Comparison of ENCODE assay signal across 25 cellular contexts in the genomic region with DNA sequence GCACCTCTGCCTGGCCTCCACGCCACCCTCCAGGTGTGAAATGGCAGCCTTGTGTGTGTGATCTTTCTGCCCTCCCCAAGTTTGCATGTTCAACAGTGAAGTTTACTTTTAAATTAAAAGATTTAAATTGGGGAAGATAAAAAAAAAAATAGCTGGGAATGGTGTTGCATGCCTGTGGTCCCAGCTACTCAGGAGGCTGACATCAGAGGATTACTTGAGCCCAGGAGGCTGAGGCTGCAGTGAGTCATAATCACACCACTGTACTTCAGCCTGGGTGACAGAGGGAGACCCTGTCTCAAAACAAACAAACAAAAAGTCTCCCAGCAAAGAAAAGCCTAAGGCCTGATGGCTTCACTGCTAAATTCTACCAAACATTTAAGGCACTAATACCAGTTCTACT. TPM values are rescaled to one million over a fixed set of nuclear protein-coding genes. Genes with fewer than 3 reads are reported as not detected.
DNase-seq lines count a peak whose midpoint lies in the region; ATAC-seq, FAIRE-seq and TF ChIP-seq lines count a peak whose summit lies in the region.
"Had no signal": no experiment of that assay in that cellular context is flagged by ENCODE, and none has a peak within 500 bp of the region (broad histone marks: within the 10 kb centered on the region; RNA-seq: fewer than 3 reads in every experiment).

No MANE protein-coding gene starts in this region.

- H3K79me2 ChIP-seq in smooth muscle cell (ENCODE audit: low read depth): no peaks in the 10 kb centered on the region

- H3K27ac ChIP-seq in smooth muscle cell (ENCODE audit: low read depth): peak overlapping the region; percentile 77
- H3K27ac ChIP-seq: prostate gland, thoracic aorta had no signal

- no peaks in the 10 kb centered on the region for H3K9me3 ChIP-seq in smooth muscle cell (replicated peaks; ENCODE audit: low read depth)
- H3K9me3 ChIP-seq: prostate gland, thoracic aorta had no signal

- DNase-seq in H54 (ENCODE audit: insufficient read length, low spot score): no peak
- DNase-seq in RPMI7951 (ENCODE audit: low read depth): peak; percentile 3
- DNase-seq in fibroblast of mammary gland (ENCODE audit: low read depth): peak; percentile 1
- no peak for DNase-seq in smooth muscle cell (lab: John Stamatoyannopoulos, UW; ENCODE audit: unreplicated experiment)
- no peak for DNase-seq in HEK293T (ENCODE audit: extremely low spot score)
- no peak for DNase-seq in nucleus accumbens (lab: John Stamatoyannopoulos, UW)
- DNase-seq: activated CD4-positive, CD25-positive, alpha-beta regulatory T cell treated with anti-CD3 and anti-CD28 coated beads, Interleukin-2, amount 50 U/mL, for 72 hours; activated CD8-positive, alpha-beta T cell treated with anti-CD3 and anti-CD28 coated beads for 36 hours; activated gamma-delta T cell; activated naive CD8-positive, alpha-beta T cell treated with anti-CD3 and anti-CD28 coated beads, Interleukin-2, amount 50 U/mL, for 24 hours; activated T-cell treated with anti-CD3 and anti-CD28 coated beads for 4 hours; CD4-positive, alpha-beta memory T cell; MV-4-11; NCI-H1694; NCI-H2171 treated with DMSO at 0.1 percent for 48 hours; NCI-H526; stimulated activated CD4-positive, alpha-beta T cell treated with anti-CD3 and anti-CD28 coated beads, Interleukin-4, amount 100 ng/mL, for 1 hour; stimulated activated naive CD4-positive, alpha-beta T cell treated with Interleukin-2 at 50 U/mL for 16 hours had no signal

- CTCF ChIA-PET in HEK293T (lab: Yijun Ruan, JAX): no interaction called here

- no peaks in the 10 kb centered on the region for H3K36me3 ChIP-seq in smooth muscle cell (ENCODE audit: low read depth)
- H3K36me3 ChIP-seq: prostate gland, thoracic aorta had no signal

- TF ChIP-seq POLR2A in H54 (IDR thresholded peaks at IDR 0.05; ENCODE audit: low read depth, low read length): no peak

- H3K27me3 ChIP-seq in smooth muscle cell (ENCODE audit: low read depth): no peaks in the 10 kb centered on the region

- WGBS in smooth muscle cell (ENCODE audit: low lambda C conversion rate): 100% methylated on average over 1 of the region's 1 CpG

- ATAC-seq in HG03025 (IDR thresholded peaks at IDR 0.05; ENCODE audit: low FRiP score, unreplicated experiment): no peak
- ATAC-seq: activated CD8-positive, alpha-beta T cell treated with anti-CD3 and anti-CD28 coated beads for 36 hours; activated naive CD8-positive, alpha-beta T cell treated with anti-CD3 and anti-CD28 coated beads, Interleukin-2, amount 50 U/mL, for 24 hours; GM12878 had no signal

- no peak overlapping the region for H3K4me2 ChIP-seq in smooth muscle cell

- TF ChIP-seq CTCF in fibroblast of mammary gland (conservative IDR thresholded peaks at IDR 0.05; ENCODE audit: control insufficient read depth, insufficient read depth, low read depth, low read length) (no peak), smooth muscle cell (IDR thresholded peaks at IDR 0.05; ENCODE audit: borderline replicate concordance, insufficient read depth, poor library complexity, severe bottlenecking) (no peak)

- H3K9ac ChIP-seq in smooth muscle cell (ENCODE audit: low read depth): peak overlapping the region; percentile 63

- no peaks in the 10 kb centered on the region for H3K4me1 ChIP-seq in smooth muscle cell (ENCODE audit: low read depth)
- H3K4me1 ChIP-seq: prostate gland had no signal

- FAIRE-seq in H54 (lab: Jason Lieb, UNC): peak; percentile 33
- FAIRE-seq: GM12878, GM19239 had no signal

- no peaks in the 10 kb centered on the region for H4K20me1 ChIP-seq in smooth muscle cell (ENCODE audit: low read depth)

- H3K4me3 ChIP-seq in fibroblast of mammary gland (ENCODE audit: control insufficient read depth, low read depth, low read length) (no peak overlapping the region), smooth muscle cell (no peak overlapping the region)
- H3K4me3 ChIP-seq: GM12878, prostate gland, thoracic aorta had no signal

- POLR2A ChIA-PET in HEK293T (lab: Yijun Ruan, JAX): no interaction called here

- no peak overlapping the region for H2AFZ ChIP-seq in smooth muscle cell (ENCODE audit: low read depth)

- no peaks in the 10 kb centered on the region for H3F3A ChIP-seq in smooth muscle cell (ENCODE audit: low read depth)

TF ChIP-seq in HEK293T, 16 proteins besides CTCF, POLR2A, EP300 and RAD21:
- TF ChIP-seq ELF4 (IDR thresholded peaks at IDR 0.05) (no peak), ARNT (IDR thresholded peaks at IDR 0.05) (no peak), TARDBP (IDR thresholded peaks at IDR 0.05) (no peak), ZNF384 (IDR thresholded peaks at IDR 0.05) (no peak), BHLHE40 (IDR thresholded peaks at IDR 0.05; ENCODE audit: borderline replicate concordance) (no peak), FOXK2 (IDR thresholded peaks at IDR 0.05) (no peak), FOXM1 (IDR thresholded peaks at IDR 0.05; ENCODE audit: borderline replicate concordance) (no peak), L3MBTL2 (conservative IDR thresholded peaks at IDR 0.05) (no peak), NFRKB (IDR thresholded peaks at IDR 0.05) (no peak), CTBP1 (IDR thresholded peaks at IDR 0.05; ENCODE audit: borderline replicate concordance) (no peak), SP1 (IDR thresholded peaks at IDR 0.05) (no peak), HDGF (IDR thresholded peaks at IDR 0.05; ENCODE audit: borderline replicate concordance) (no peak), FOXA1 (IDR thresholded peaks at IDR 0.05) (no peak), LEF1 (IDR thresholded peaks at IDR 0.05; ENCODE audit: borderline replicate concordance) (no peak), SUZ12 (IDR thresholded peaks at IDR 0.05) (no peak)
- TF ChIP-seq, protein P1, sequence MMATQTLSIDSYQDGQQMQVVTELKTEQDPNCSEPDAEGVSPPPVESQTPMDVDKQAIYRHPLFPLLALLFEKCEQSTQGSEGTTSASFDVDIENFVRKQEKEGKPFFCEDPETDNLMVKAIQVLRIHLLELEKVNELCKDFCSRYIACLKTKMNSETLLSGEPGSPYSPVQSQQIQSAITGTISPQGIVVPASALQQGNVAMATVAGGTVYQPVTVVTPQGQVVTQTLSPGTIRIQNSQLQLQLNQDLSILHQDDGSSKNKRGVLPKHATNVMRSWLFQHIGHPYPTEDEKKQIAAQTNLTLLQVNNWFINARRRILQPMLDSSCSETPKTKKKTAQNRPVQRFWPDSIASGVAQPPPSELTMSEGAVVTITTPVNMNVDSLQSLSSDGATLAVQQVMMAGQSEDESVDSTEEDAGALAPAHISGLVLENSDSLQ (IDR thresholded peaks at IDR 0.05): no peak

RNA-seq across cellular contexts. Expression of a gene that starts 35.4 kb away (rescaled TPM):
- total RNA-seq in RPMI7951 (2014; rRNA removed; shearing (Covaris generic)): 0.12 TPM in 1 of 2 replicates, not detected in the other
- total RNA-seq in smooth muscle cell: 3.2 and 3.8 TPM in 2 replicates
- polyA plus RNA-seq in smooth muscle cell: 0.17 and 2.1 TPM in 2 replicates
- polyA plus RNA-seq: neural cell had no signal

RNA-seq across cellular contexts. Expression of a gene that starts 35.5 kb away (rescaled TPM):
- total RNA-seq in RPMI7951 (2014; rRNA removed; shearing (Covaris generic)): not detected in 2 replicates
- not detected in 2 replicates for total RNA-seq in smooth muscle cell
- not detected in 2 replicates for polyA plus RNA-seq in smooth muscle cell
- polyA plus RNA-seq: liver had no signal

Comparison
In these comparisons a context has a peak if more than half of its experiments do, and no peak if none do; other contexts are left out.
1. DNase-seq: peak in RPMI7951 (single experiment) and fibroblast of mammary gland (single experiment); none in H54 (single experiment), smooth muscle cell (single experiment), HEK293T (single experiment) and nucleus accumbens (0 of 56).